ENCODE assay signal across 9 cellular contexts in the genomic region with DNA sequence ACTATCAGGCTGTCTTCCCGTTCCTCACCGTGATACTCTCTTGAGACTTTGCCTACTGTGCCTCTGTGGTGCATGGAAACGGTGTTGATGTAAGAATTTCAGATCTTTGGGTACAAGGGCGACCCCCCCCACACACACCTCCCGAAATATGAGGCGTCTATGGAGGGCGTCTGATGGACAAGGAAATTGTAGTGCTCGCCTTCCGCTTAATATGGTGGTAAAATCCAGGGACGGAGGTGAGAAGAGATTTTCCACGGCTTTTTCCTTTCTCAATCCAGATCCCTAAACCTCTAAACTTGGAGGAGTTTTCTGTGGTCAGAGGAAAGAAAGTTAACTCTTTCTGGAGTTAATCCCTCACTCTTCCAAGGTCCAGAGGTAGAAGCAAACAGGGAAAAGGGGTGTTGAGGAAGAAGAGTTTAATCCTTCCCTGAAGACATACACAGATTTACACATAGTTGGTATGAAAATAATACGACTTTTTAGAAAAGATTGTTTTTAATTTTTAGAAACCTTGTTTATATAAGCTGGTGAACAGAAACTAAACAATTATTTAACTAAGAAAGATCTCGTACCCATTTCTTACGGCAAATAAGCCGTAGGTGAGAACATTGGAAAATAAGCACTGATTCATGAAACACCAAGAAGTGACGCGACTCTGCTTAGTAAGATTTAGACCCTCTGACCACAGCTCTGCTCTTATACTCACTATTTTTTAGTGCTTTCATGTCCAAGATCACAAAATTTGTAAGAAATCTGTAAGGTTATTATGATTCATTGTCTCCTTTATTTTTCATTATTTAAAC. TPM values are rescaled to one million over a fixed set of nuclear protein-coding genes. Genes with fewer than 3 reads are reported as not detected.
A peak's percentile ranks its signal among the peaks of the same experiment; 100 is the strongest.
DNase-seq lines count a peak whose midpoint lies in the region; ATAC-seq and TF ChIP-seq lines count a peak whose summit lies in the region.
"Had no signal": no experiment of that assay in that cellular context is flagged by ENCODE, and none has a peak within 500 bp of the region (broad histone marks: within the 10 kb centered on the region; RNA-seq: fewer than 3 reads in every experiment).

No MANE protein-coding gene starts in this region.

- peaks cover 8% of the 10 kb centered on the region for H3K4me1 Mint-ChIP-seq in T-helper 17 cell

- H3F3A ChIP-seq in smooth muscle cell (ENCODE audit: low read depth) = peaks cover 14% of the 10 kb centered on the region

- no peak overlapping the region for H3K27ac Mint-ChIP-seq in T-helper 17 cell

- H3K4me1 ChIP-seq in DND-41 (ENCODE audit: insufficient read depth, low read length) (peaks cover 55% of the 10 kb centered on the region), smooth muscle cell (ENCODE audit: low read depth) (peaks cover 7% of the 10 kb centered on the region)

- no peaks in the 10 kb centered on the region for H3K36me3 Mint-ChIP-seq in T-helper 17 cell (ENCODE audit: low read depth)

- peak overlapping the region; percentile 55 for H3K27ac ChIP-seq in DND-41 (ENCODE audit: low read length)
- peak overlapping the region; percentile 75 for H3K27ac ChIP-seq in smooth muscle cell (ENCODE audit: low read depth)

- H4K20me1 ChIP-seq in DND-41 (ENCODE audit: insufficient read depth, low read length) (no peaks in the 10 kb centered on the region), smooth muscle cell (ENCODE audit: low read depth) (no peaks in the 10 kb centered on the region)

- no peak overlapping the region for H3K4me3 Mint-ChIP-seq in T-helper 17 cell

- H3K9me3 ChIP-seq in DND-41 (ENCODE audit: insufficient read depth, low read length, severe bottlenecking) (no peaks in the 10 kb centered on the region), T-helper 17 cell (ENCODE audit: control insufficient read depth, low read length, poor library complexity, severe bottlenecking) (no peaks in the 10 kb centered on the region), smooth muscle cell (replicated peaks; ENCODE audit: low read depth) (no peaks in the 10 kb centered on the region)

- TF ChIP-seq CTCF in DND-41 (IDR thresholded peaks at IDR 0.05; ENCODE audit: borderline replicate concordance, extremely low read depth, low read length, poor library complexity, severe bottlenecking) (no peak), smooth muscle cell (IDR thresholded peaks at IDR 0.05; ENCODE audit: borderline replicate concordance, insufficient read depth, poor library complexity, severe bottlenecking) (no peak)

- intact Hi-C loops in left cardiac atrium (cut with DNase I) = loop anchor here (5.0 kb wide), 3 partner anchors 68 to 287 kb away; partner anchors contain the start of genes RNASE4 (in 1 of the 2) and TEP1 (in 1 of the 2)

- H3K4me3 ChIP-seq in DND-41 (ENCODE audit: low read depth in 1 of 2, low read length in 2 of 2) (peak overlapping the region; percentile 16 to 61; a peak in 3 of 4 replicates), smooth muscle cell (peak overlapping the region; percentile 61)

- no peaks in the 10 kb centered on the region for H3K79me2 ChIP-seq in DND-41 (ENCODE audit: insufficient read depth, low read length)
- H3K79me2 ChIP-seq in smooth muscle cell (ENCODE audit: low read depth) = no peaks in the 10 kb centered on the region

- H3K27me3 ChIP-seq in DND-41 (ENCODE audit: insufficient read depth, low read length, poor library complexity) (peaks cover 11% of the 10 kb centered on the region), smooth muscle cell (ENCODE audit: low read depth) (no peaks in the 10 kb centered on the region)

- no peaks in the 10 kb centered on the region for H3K36me3 ChIP-seq in DND-41 (ENCODE audit: insufficient read depth, low read length)
- no peaks in the 10 kb centered on the region for H3K36me3 ChIP-seq in smooth muscle cell (ENCODE audit: low read depth)

- WGBS in smooth muscle cell (ENCODE audit: low lambda C conversion rate) = 16% methylated on average over 17 of the region's 17 CpGs

- DNase-seq in DND-41 (peak; percentile 22), HCEC 1CT (peak; percentile 31), T-helper 17 cell (no peak), left cardiac atrium (no peak), smooth muscle cell (lab: John Stamatoyannopoulos, UW; ENCODE audit: unreplicated experiment) (no peak), HuH-7 (ENCODE audit: low spot score) (no peak), NK-92 (lab: John Stamatoyannopoulos, UW; ENCODE audit: unreplicated experiment) (no peak), NCI-H2029 treated with DMSO at 0.1 percent for 48 hours (lab: John Stamatoyannopoulos, UW) (no peak)

- peak overlapping the region; percentile 85 for H3K4me2 ChIP-seq in DND-41 (ENCODE audit: insufficient read depth, low read length)
- peak overlapping the region; percentile 80 for H3K4me2 ChIP-seq in smooth muscle cell

- H3K27me3 Mint-ChIP-seq in T-helper 17 cell = peaks cover 11% of the 10 kb centered on the region

- peak overlapping the region; percentile 70 for H2AFZ ChIP-seq in DND-41 (ENCODE audit: low read depth, low read length)
- H2AFZ ChIP-seq in smooth muscle cell (ENCODE audit: low read depth) = peak overlapping the region; percentile 92

- ATAC-seq in DND-41 (ENCODE audit: insufficient read depth, low read depth) (peak; percentile 3; the same call in 1 of the 3 replicates), T-helper 17 cell (peak; percentile 2), left cardiac atrium (peak; percentile 5 to 12)

- H3K9ac ChIP-seq in DND-41 (ENCODE audit: low read depth, low read length) (peak overlapping the region; percentile 51), smooth muscle cell (ENCODE audit: low read depth) (peak overlapping the region; percentile 74)

RNA-seq across cellular contexts. Expression of gene RNASE12, which starts 23.1 kb away (rescaled TPM):
- total RNA-seq in T-helper 17 cell (not detected), left cardiac atrium (not detected), smooth muscle cell (not detected in 2 replicates)
- polyA plus RNA-seq in smooth muscle cell = not detected in 2 replicates
- total RNA-seq: RPMI7951 had no signal

RNA-seq across cellular contexts. Expression of gene RNASE11, which starts 26.4 kb away (rescaled TPM):
- total RNA-seq in T-helper 17 cell = not detected
- not detected for total RNA-seq in left cardiac atrium
- not detected in 2 replicates for total RNA-seq in smooth muscle cell
- not detected in 2 replicates for polyA plus RNA-seq in smooth muscle cell
- total RNA-seq: RPMI7951 had no signal

RNA-seq across cellular contexts. Expression of gene OR6S1, which starts 27.3 kb away (rescaled TPM):
- total RNA-seq in T-helper 17 cell (not detected), left cardiac atrium (not detected), smooth muscle cell (not detected in 2 replicates)
- polyA plus RNA-seq in smooth muscle cell = not detected in 2 replicates
- total RNA-seq: RPMI7951 had no signal

RNA-seq across cellular contexts. Expression of gene RNASE9, which starts 53.4 kb away (rescaled TPM):
- not detected for total RNA-seq in T-helper 17 cell
- not detected for total RNA-seq in left cardiac atrium
- not detected in 2 replicates for total RNA-seq in smooth muscle cell
- not detected in 2 replicates for polyA plus RNA-seq in smooth muscle cell
- total RNA-seq: RPMI7951 had no signal

Comparison
In these comparisons a context has a peak if more than half of its experiments do, and no peak if none do; other contexts are left out.
1. DNase-seq: peak in DND-41 (single experiment) and HCEC 1CT (single experiment); none in T-helper 17 cell (0 of 3), left cardiac atrium (single experiment), smooth muscle cell (single experiment), HuH-7 (single experiment), NK-92 (single experiment) and NCI-H2029 treated with DMSO at 0.1 percent for 48 hours (single experiment).
2. Peak in every context shown above with its lines, with median percentiles within 50 percentile points of each other: ATAC-seq.